8 cellular contexts compared by ENCODE assay signal in the genomic region with DNA sequence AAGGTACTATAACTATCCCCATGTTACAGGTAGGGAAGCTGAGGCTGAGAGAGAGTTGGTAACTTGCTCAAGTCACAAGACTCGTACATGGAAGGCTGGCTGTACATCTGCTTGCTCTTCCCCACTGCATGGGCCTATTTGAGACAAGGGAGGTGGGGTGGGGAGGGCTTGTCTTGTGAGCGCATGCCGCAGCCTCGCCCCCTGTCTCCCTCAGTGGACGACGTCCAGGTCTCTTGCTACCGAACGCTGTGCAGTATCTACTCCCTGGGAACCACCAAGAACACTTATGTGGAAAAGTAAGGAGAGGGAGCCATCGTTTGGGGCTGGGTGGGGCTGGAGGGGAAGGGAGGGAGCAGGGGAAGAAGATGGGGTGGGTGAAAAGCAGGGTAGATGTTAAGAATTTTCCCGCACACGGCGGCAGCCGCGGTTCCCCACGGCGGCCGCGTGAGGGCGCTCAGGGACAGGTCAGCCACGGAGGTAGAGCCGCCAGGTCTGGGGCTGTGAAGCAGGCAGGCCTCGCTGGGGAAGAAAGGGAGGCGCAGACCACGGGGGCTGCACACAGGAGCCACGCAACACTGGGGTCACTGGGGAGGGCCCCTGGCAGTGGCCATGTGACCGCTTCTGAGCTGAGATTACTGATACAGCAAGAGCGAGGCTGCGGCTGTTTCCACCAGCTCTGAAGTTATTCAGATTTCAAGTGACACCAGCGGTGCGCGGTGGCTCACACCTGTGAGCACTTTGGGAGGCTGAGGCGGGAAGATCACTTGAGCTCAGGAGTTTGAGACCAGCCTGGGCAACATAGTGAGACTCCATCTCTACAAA.
DNase-seq lines count a peak whose midpoint lies in the region; ATAC-seq and TF ChIP-seq lines count a peak whose summit lies in the region.

No MANE protein-coding gene starts in this region.

- DNase-seq in GM12865 (ENCODE audit: low read depth) (peak; percentile 79), LoVo (ENCODE audit: low spot score) (peak; percentile 54), T-helper 1 cell (peak; percentile 43 to 83 (median 67)), adipocyte (ENCODE audit: low read depth) (peak; percentile 67), left cardiac atrium (peak; percentile 70), sigmoid colon (peak; percentile 73)

- TF ChIP-seq POLR2A in sigmoid colon (IDR thresholded peaks at IDR 0.05) = no peak

- H3K4me1 ChIP-seq in adipocyte (ENCODE audit: control insufficient read depth, insufficient read depth, low read length) (no peaks in the 10 kb centered on the region), sigmoid colon (peaks cover 0 to 6% (median 0%) of the 10 kb centered on the region in 4 donors)

- no peak overlapping the region for H3K4me3 ChIP-seq in GM12865 (ENCODE audit: low read depth, low read length)
- no peak overlapping the region for H3K4me3 ChIP-seq in adipocyte (ENCODE audit: low read length)
- no peak overlapping the region for H3K4me3 ChIP-seq in sigmoid colon

- TF ChIP-seq CTCF in GM12865 (IDR thresholded peaks at IDR 0.05; ENCODE audit: insufficient read depth, low read depth, low read length, missing control alignments) (peak; percentile 96), sigmoid colon (IDR thresholded peaks at IDR 0.05) (peak in 3 of 4 experiments; percentile 47 to 87 (median 50))

- H3K9me3 ChIP-seq in adipocyte (ENCODE audit: control insufficient read depth, low read length) = no peaks in the 10 kb centered on the region
- H3K9me3 ChIP-seq in sigmoid colon = no peaks in the 10 kb centered on the region

- peak overlapping the region; percentile 16 for H3K9ac ChIP-seq in adipocyte (ENCODE audit: low read length)

- peak; percentile 88 to 89 for ATAC-seq in left cardiac atrium
- no peak for ATAC-seq in HG02870 (IDR thresholded peaks at IDR 0.05; ENCODE audit: unreplicated experiment)
- ATAC-seq in GM19324 (IDR thresholded peaks at IDR 0.05; ENCODE audit: low FRiP score, unreplicated experiment) = no peak

- no peak overlapping the region for H3K27ac ChIP-seq in sigmoid colon

- 13 to 28% methylated on average over 32 of the region's 32 CpGs for WGBS in sigmoid colon, 2 donors

- no peaks in the 10 kb centered on the region for H3K36me3 ChIP-seq in adipocyte (ENCODE audit: control insufficient read depth, insufficient read depth, low read length, severe bottlenecking)
- no peaks in the 10 kb centered on the region for H3K36me3 ChIP-seq in sigmoid colon

- H3K27me3 ChIP-seq in adipocyte (replicated peaks; ENCODE audit: control insufficient read depth, insufficient read depth, low read length) (peaks cover 41% of the 10 kb centered on the region), sigmoid colon (no peaks in the 10 kb centered on the region)

- no peak for TF ChIP-seq EP300 in sigmoid colon (IDR thresholded peaks at IDR 0.05)

- intact Hi-C loops in left cardiac atrium (cut with DNase I) = no loop called here
- intact Hi-C loops in sigmoid colon (cut with DNase I) = loop anchor here (2.0 kb wide), 1 partner anchor 416 kb away; a partner anchor contains a TSS

Comparison
In these comparisons a context has a peak if more than half of its experiments do, and no peak if none do; other contexts are left out.
1. ATAC-seq: peak in left cardiac atrium (2 of 2); none in HG02870 (single experiment) and GM19324 (single experiment).
2. Peak in every context shown above with its lines, with median percentiles within 50 percentile points of each other: DNase-seq.